ENCODE assay signal across 22 cellular contexts in genomic region chrX:6954836-6955235, GRCh38.
"Had no signal": no experiment of that assay in that cellular context is flagged by ENCODE, and none has a peak within 500 bp of the region (broad histone marks: within the 10 kb centered on the region; RNA-seq: fewer than 3 reads in every experiment).

No MANE protein-coding gene starts in this region.

- ATAC-seq: HepG2 had no signal

- H3K4me1 ChIP-seq: SJSA1 had no signal

- H3K27ac ChIP-seq: SJSA1, SK-N-MC had no signal

- H3K9me3 ChIP-seq: MG63, SJSA1 had no signal

- H3K4me3 ChIP-seq: MG63, SJSA1, SK-N-MC had no signal

- DNase-seq: IMR-90, Karpas-422, KG1, MG63, NCI-H1092 treated with DMSO at 0.1 percent for 48 hours, NCI-H1436, NCI-H187, NCI-H2029, NCI-H2081 treated with DMSO at 0.1 percent for 48 hours, NCI-H2171, NCI-H226, NCI-H446, NCI-H510A, NCI-H524 treated with DMSO at 0.1 percent for 48 hours, NCI-H69, NCI-H774, Right ventricle myocardium superior, RPMI8226, SIG-M5 had no signal

- H3K27me3 ChIP-seq: MG63, SJSA1 had no signal

- H3K36me3 ChIP-seq: MG63, SJSA1 had no signal
